ENCODE assay signal across 8 cellular contexts in genomic region chrX:16719334-16720084, GRCh38. TPM values are rescaled to one million over a fixed set of nuclear protein-coding genes. Genes with fewer than 3 reads are reported as not detected.
DNase-seq lines count a peak whose midpoint lies in the region; ATAC-seq and TF ChIP-seq lines count a peak whose summit lies in the region.

SYAP1 (plus strand) TSS chrX:16719612; CDS start chrX:16719725, 113 bp downstream.

- TF ChIP-seq CTCF in A673 (conservative IDR thresholded peaks at IDR 0.05; ENCODE audit: low read depth, low read length) (no peak), VCaP (conservative IDR thresholded peaks at IDR 0.05) (no peak), breast epithelium (IDR thresholded peaks at IDR 0.05) (no peak)

- intact Hi-C loops in A673 (cut with micrococcal nuclease; ENCODE audit: unreplicated experiment) = no loop called here
- intact Hi-C loops in breast epithelium (cut with DNase I; ENCODE audit: low total_unique reads) = no loop called here

- peak within 1 kb of the TSS; percentile 94 for H3K27ac ChIP-seq in A673 (ENCODE audit: low read depth, low read length, poor library complexity, severe bottlenecking)
- H3K27ac ChIP-seq in VCaP = peak within 1 kb of the TSS; percentile 81
- H3K27ac ChIP-seq in breast epithelium = peak within 1 kb of the TSS; percentile 92 to 98
- peak within 1 kb of the TSS; percentile 93 for H3K27ac ChIP-seq in skeletal muscle tissue (ENCODE audit: low read depth, low read length)

- H3K4me3 ChIP-seq in A673 (ENCODE audit: low read depth, low read length, poor library complexity, severe bottlenecking) (peak within 1 kb of the TSS; percentile 74), breast epithelium (peak within 1 kb of the TSS; percentile 64 to 99 (median 71)), iPS-18c (ENCODE audit: insufficient read depth, low read depth, low read length) (peak within 1 kb of the TSS; percentile 90), skeletal muscle tissue (ENCODE audit: low read length in 3 of 3) (peak within 1 kb of the TSS; percentile 74 to 85 (median 77))

- H3K27me3 ChIP-seq in A673 (replicated peaks; ENCODE audit: insufficient read depth, low read depth, low read length, poor library complexity) (no peaks in the 10 kb centered on the region), breast epithelium (no peaks in the 10 kb centered on the region), skeletal muscle tissue (ENCODE audit: control insufficient read depth in 3 of 3, insufficient read depth in 3 of 3, low read length in 3 of 3) (no peaks in the 10 kb centered on the region)

- BruUV-seq in A673 (replicated peaks; lab: Mats Ljungman, UMichigan) = no TSS peak

- ATAC-seq in GM18870 (IDR thresholded peaks at IDR 0.05; ENCODE audit: unreplicated experiment) (peak; percentile 97), HG03135 (IDR thresholded peaks at IDR 0.05; ENCODE audit: unreplicated experiment) (peak; percentile 99)

- TF ChIP-seq POLR2A in breast epithelium (IDR thresholded peaks at IDR 0.05) = peak; percentile 79

- H3K9me3 ChIP-seq in A673 (ENCODE audit: low read depth, low read length, poor library complexity, severe bottlenecking) (no peaks in the 10 kb centered on the region), breast epithelium (no peaks in the 10 kb centered on the region), iPS-18c (ENCODE audit: control insufficient read depth, insufficient read depth, low read length) (no peaks in the 10 kb centered on the region), skeletal muscle tissue (ENCODE audit: control insufficient read depth in 3 of 3, low read length in 3 of 3) (no peaks in the 10 kb centered on the region)

- H3K4me1 ChIP-seq in A673 (ENCODE audit: insufficient read depth, low read length, poor library complexity, severe bottlenecking) (no peaks in the 10 kb centered on the region), breast epithelium (no peaks in the 10 kb centered on the region), skeletal muscle tissue (ENCODE audit: control insufficient read depth in 3 of 3, insufficient read depth in 3 of 3, low read length in 3 of 3) (peaks cover 0 to 15% (median 0%) of the 10 kb centered on the region in 3 donors)

- peak within 1 kb of the TSS; percentile 77 to 92 (median 88) for H3K9ac ChIP-seq in skeletal muscle tissue (ENCODE audit: low read depth in 1 of 3, low read length in 3 of 3)

- H3K36me3 ChIP-seq in A673 (ENCODE audit: insufficient read depth, low read length, poor library complexity, severe bottlenecking) (no peaks in the 10 kb centered on the region), breast epithelium (no peaks in the 10 kb centered on the region), skeletal muscle tissue (ENCODE audit: control insufficient read depth in 3 of 3, insufficient read depth in 3 of 3, low read length in 3 of 3) (peaks cover 0 to 3% (median 0%) of the 10 kb centered on the region in 3 donors)

- CTCF ChIA-PET in A673 (lab: Charles Lee) = no interaction called here

- POLR2A ChIA-PET in A673 (lab: Charles Lee; ENCODE audit: low non-redundant PET) = interaction anchor here (0.6 to 0.7 kb wide), 4 partner anchors 68 to 1829 kb away, joined by 3 to 7 read pairs (median 4); no protein-coding TSS in a partner anchor

- peak; percentile 98 for DNase-seq in A673 (ENCODE audit: low spot score)
- peak; percentile 60 for DNase-seq in NCI-H2196 treated with DMSO at 0.1 percent for 48 hours (lab: John Stamatoyannopoulos, UW; ENCODE audit: unreplicated experiment)
- DNase-seq in breast epithelium (ENCODE audit: low spot score in 2 of 2) = peak; percentile 93 to 97

RNA-seq across cellular contexts. Expression of gene SYAP1, which starts in this region (rescaled TPM):
- 36.4 and 41.8 TPM in 2 replicates for total RNA-seq in A673 (2021)
- 10 to 100 TPM; 17.4 to 30.4 (median 26.2) TPM for total RNA-seq in breast epithelium
- total RNA-seq in skeletal muscle tissue = 12.0 TPM

Comparison
In these comparisons a context has a peak if more than half of its experiments do, and no peak if none do; other contexts are left out.
1. Peak in every context shown above with its lines: DNase-seq, ATAC-seq, H3K4me3 ChIP-seq and H3K27ac ChIP-seq.